1 cellular context compared by ENCODE assay signal in the genomic region with DNA sequence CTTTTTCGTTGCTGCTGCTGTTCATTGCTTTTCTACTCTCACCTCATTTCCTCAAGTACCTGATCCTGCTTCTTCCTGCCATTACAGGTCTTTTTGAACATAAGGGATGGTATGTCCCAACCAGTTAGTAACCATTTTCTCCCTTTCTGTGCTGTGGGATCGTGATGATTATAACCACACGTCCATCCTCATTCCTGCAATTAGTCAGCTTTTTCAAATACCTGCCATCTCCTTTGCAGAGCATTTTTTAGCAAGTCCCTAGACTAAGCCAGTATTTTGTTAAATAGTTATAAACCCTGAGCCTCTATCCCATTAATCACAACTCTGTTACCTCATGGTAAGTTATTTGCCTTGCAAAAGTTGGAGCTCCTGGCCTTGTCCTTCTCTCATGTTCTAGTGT.
TF ChIP-seq lines count a peak whose summit lies in the region.

No MANE protein-coding gene starts in this region.

TF ChIP-seq in IMR-90, 13 proteins besides CTCF, POLR2A, EP300 and RAD21:
- TF ChIP-seq MXI1 (IDR thresholded peaks at IDR 0.05; ENCODE audit: borderline replicate concordance, low read depth, low read length): no peak
- TF ChIP-seq CEBPB (IDR thresholded peaks at IDR 0.05; ENCODE audit: low read depth, low read length): no peak
- TF ChIP-seq CHD1 (IDR thresholded peaks at IDR 0.05; ENCODE audit: low read depth, low read length): no peak
